In the genomic region with DNA sequence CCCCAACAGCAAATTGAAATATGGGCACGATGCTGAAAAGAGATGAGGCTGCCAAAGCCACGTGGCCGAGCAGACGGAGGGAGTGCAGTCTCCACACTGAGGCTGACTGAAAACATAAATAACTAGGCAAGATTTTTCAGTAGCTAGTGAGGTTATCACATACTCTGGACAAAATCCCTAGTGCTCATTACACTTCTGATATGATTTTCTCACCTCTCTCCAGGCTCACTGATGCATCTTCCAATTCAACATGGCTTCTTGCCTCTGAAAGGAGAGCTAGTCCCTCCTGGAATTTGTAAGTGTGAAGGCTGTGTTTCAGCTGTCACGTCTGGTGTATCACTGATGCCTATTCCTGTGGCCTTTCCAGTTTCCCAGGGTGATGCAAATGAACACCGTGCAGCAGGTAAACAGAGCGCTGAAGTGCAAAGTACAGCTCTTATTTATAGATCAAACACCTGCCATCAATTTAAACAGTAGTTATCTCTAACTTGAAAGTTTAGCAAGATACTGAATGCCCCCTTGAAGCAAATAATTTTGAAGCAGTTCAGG, we compare ENCODE assay signal across 1 cellular context.
TF ChIP-seq lines count a peak whose summit lies in the region.

No MANE protein-coding gene starts in this region.

TF ChIP-seq in HepG2, 621 proteins besides CTCF, POLR2A, EP300 and RAD21 (continued from another document and continues in another):
- no peak for TF ChIP-seq ZNF646 (CRISPR knock-in tag; IDR thresholded peaks at IDR 0.05)
- TF ChIP-seq, protein P1, sequence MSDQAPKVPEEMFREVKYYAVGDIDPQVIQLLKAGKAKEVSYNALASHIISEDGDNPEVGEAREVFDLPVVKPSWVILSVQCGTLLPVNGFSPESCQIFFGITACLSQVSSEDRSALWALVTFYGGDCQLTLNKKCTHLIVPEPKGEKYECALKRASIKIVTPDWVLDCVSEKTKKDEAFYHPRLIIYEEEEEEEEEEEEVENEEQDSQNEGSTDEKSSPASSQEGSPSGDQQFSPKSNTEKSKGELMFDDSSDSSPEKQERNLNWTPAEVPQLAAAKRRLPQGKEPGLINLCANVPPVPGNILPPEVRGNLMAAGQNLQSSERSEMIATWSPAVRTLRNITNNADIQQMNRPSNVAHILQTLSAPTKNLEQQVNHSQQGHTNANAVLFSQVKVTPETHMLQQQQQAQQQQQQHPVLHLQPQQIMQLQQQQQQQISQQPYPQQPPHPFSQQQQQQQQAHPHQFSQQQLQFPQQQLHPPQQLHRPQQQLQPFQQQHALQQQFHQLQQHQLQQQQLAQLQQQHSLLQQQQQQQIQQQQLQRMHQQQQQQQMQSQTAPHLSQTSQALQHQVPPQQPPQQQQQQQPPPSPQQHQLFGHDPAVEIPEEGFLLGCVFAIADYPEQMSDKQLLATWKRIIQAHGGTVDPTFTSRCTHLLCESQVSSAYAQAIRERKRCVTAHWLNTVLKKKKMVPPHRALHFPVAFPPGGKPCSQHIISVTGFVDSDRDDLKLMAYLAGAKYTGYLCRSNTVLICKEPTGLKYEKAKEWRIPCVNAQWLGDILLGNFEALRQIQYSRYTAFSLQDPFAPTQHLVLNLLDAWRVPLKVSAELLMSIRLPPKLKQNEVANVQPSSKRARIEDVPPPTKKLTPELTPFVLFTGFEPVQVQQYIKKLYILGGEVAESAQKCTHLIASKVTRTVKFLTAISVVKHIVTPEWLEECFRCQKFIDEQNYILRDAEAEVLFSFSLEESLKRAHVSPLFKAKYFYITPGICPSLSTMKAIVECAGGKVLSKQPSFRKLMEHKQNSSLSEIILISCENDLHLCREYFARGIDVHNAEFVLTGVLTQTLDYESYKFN (CRISPR knock-in tag; conservative IDR thresholded peaks at IDR 0.05), result peak; percentile 97
- no peak for TF ChIP-seq MLLT10 (CRISPR knock-in tag; IDR thresholded peaks at IDR 0.05)
- TF ChIP-seq ZNF687 (CRISPR knock-in tag; IDR thresholded peaks at IDR 0.05), result no peak
- no peak for TF ChIP-seq ZNF800 (CRISPR knock-in tag; IDR thresholded peaks at IDR 0.05)
- TF ChIP-seq ZBTB7A (CRISPR knock-in tag; IDR thresholded peaks at IDR 0.05), result no peak
- peak; percentile 64 for TF ChIP-seq ASH2L (IDR thresholded peaks at IDR 0.05; ENCODE audit: insufficient read length, low read depth, low read length)
- TF ChIP-seq JUN (CRISPR knock-in tag; IDR thresholded peaks at IDR 0.05), result no peak
- TF ChIP-seq ZNF234 (CRISPR knock-in tag; conservative IDR thresholded peaks at IDR 0.05), result no peak
- TF ChIP-seq, protein P2, sequence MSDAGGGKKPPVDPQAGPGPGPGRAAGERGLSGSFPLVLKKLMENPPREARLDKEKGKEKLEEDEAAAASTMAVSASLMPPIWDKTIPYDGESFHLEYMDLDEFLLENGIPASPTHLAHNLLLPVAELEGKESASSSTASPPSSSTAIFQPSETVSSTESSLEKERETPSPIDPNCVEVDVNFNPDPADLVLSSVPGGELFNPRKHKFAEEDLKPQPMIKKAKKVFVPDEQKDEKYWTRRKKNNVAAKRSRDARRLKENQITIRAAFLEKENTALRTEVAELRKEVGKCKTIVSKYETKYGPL (CRISPR knock-in tag; IDR thresholded peaks at IDR 0.05), result no peak
- TF ChIP-seq MTF2 (CRISPR knock-in tag; IDR thresholded peaks at IDR 0.05; ENCODE audit: borderline replicate concordance), result no peak
- peak; percentile 94; the same call in 1 of the 2 replicates for TF ChIP-seq FOXJ3 (CRISPR knock-in tag; IDR thresholded peaks at IDR 0.05; ENCODE audit: borderline replicate concordance)
- TF ChIP-seq, protein P3, sequence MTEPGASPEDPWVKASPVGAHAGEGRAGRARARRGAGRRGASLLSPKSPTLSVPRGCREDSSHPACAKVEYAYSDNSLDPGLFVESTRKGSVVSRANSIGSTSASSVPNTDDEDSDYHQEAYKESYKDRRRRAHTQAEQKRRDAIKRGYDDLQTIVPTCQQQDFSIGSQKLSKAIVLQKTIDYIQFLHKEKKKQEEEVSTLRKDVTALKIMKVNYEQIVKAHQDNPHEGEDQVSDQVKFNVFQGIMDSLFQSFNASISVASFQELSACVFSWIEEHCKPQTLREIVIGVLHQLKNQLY (CRISPR knock-in tag; IDR thresholded peaks at IDR 0.05), result no peak
- no peak for TF ChIP-seq GLI4 (CRISPR knock-in tag; IDR thresholded peaks at IDR 0.05; ENCODE audit: borderline replicate concordance)
- peak; percentile 34 for TF ChIP-seq SKI (IDR thresholded peaks at IDR 0.05; ENCODE audit: partially characterized antibody)
- TF ChIP-seq, protein P4, sequence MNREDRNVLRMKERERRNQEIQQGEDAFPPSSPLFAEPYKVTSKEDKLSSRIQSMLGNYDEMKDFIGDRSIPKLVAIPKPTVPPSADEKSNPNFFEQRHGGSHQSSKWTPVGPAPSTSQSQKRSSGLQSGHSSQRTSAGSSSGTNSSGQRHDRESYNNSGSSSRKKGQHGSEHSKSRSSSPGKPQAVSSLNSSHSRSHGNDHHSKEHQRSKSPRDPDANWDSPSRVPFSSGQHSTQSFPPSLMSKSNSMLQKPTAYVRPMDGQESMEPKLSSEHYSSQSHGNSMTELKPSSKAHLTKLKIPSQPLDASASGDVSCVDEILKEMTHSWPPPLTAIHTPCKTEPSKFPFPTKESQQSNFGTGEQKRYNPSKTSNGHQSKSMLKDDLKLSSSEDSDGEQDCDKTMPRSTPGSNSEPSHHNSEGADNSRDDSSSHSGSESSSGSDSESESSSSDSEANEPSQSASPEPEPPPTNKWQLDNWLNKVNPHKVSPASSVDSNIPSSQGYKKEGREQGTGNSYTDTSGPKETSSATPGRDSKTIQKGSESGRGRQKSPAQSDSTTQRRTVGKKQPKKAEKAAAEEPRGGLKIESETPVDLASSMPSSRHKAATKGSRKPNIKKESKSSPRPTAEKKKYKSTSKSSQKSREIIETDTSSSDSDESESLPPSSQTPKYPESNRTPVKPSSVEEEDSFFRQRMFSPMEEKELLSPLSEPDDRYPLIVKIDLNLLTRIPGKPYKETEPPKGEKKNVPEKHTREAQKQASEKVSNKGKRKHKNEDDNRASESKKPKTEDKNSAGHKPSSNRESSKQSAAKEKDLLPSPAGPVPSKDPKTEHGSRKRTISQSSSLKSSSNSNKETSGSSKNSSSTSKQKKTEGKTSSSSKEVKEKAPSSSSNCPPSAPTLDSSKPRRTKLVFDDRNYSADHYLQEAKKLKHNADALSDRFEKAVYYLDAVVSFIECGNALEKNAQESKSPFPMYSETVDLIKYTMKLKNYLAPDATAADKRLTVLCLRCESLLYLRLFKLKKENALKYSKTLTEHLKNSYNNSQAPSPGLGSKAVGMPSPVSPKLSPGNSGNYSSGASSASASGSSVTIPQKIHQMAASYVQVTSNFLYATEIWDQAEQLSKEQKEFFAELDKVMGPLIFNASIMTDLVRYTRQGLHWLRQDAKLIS (CRISPR knock-in tag; IDR thresholded peaks at IDR 0.05), result no peak
- TF ChIP-seq ISL2 (CRISPR knock-in tag; IDR thresholded peaks at IDR 0.05), result peak; percentile 91
- peak; percentile 15; the same call in 1 of the 3 replicates for TF ChIP-seq MXI1 (IDR thresholded peaks at IDR 0.05; ENCODE audit: borderline replicate concordance, low read depth, low read length)
- no peak for TF ChIP-seq ZNF430 (CRISPR knock-in tag; IDR thresholded peaks at IDR 0.05)
- TF ChIP-seq ZNF124 (CRISPR knock-in tag; IDR thresholded peaks at IDR 0.05), result no peak
- no peak for TF ChIP-seq ISX (CRISPR knock-in tag; conservative IDR thresholded peaks at IDR 0.05)
- TF ChIP-seq, protein P5, sequence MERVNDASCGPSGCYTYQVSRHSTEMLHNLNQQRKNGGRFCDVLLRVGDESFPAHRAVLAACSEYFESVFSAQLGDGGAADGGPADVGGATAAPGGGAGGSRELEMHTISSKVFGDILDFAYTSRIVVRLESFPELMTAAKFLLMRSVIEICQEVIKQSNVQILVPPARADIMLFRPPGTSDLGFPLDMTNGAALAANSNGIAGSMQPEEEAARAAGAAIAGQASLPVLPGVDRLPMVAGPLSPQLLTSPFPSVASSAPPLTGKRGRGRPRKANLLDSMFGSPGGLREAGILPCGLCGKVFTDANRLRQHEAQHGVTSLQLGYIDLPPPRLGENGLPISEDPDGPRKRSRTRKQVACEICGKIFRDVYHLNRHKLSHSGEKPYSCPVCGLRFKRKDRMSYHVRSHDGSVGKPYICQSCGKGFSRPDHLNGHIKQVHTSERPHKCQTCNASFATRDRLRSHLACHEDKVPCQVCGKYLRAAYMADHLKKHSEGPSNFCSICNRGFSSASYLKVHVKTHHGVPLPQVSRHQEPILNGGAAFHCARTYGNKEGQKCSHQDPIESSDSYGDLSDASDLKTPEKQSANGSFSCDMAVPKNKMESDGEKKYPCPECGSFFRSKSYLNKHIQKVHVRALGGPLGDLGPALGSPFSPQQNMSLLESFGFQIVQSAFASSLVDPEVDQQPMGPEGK (CRISPR knock-in tag; IDR thresholded peaks at IDR 0.05), result no peak
- TF ChIP-seq CAMTA2 (CRISPR knock-in tag; IDR thresholded peaks at IDR 0.05; ENCODE audit: borderline replicate concordance), result no peak
- TF ChIP-seq CHCHD3 (CRISPR knock-in tag; IDR thresholded peaks at IDR 0.05), result no peak
- TF ChIP-seq RBM22 (optimal IDR thresholded peaks at IDR 0.05; ENCODE audit: low read length), result no peak
- peak; percentile 82 for TF ChIP-seq PHF21A (CRISPR knock-in tag; IDR thresholded peaks at IDR 0.05)
- no peak for TF ChIP-seq ZNF460 (CRISPR knock-in tag; IDR thresholded peaks at IDR 0.05; ENCODE audit: borderline replicate concordance)
- no peak for TF ChIP-seq RARG (CRISPR knock-in tag; IDR thresholded peaks at IDR 0.05; ENCODE audit: low read depth)
- TF ChIP-seq ZNF326 (CRISPR knock-in tag; IDR thresholded peaks at IDR 0.05; ENCODE audit: borderline replicate concordance), result no peak
